Comparison of ENCODE assay signal across 8 cellular contexts in genomic region chr20:41692479-41693135, GRCh38.
A peak's percentile ranks its signal among the peaks of the same experiment; 100 is the strongest.
DNase-seq lines count a peak whose midpoint lies in the region; ATAC-seq and TF ChIP-seq lines count a peak whose summit lies in the region.

No MANE protein-coding gene starts in this region.

- H3K9ac ChIP-seq in OCI-LY3 (ENCODE audit: low read length) = peak overlapping the region; percentile 92

- peak in 1 of 4 donors; percentile 24 for TF ChIP-seq POLR2A in esophagus squamous epithelium (IDR thresholded peaks at IDR 0.05)

- peak overlapping the region; percentile 96 for H2AFZ ChIP-seq in OCI-LY3 (ENCODE audit: low read depth, low read length)

- DNase-seq in HK-2 (ENCODE audit: unreplicated experiment) (peak; percentile 71), esophagus squamous epithelium (lab: John Stamatoyannopoulos, UW) (peak; percentile 71)
- DNase-seq in activated T-cell treated with anti-CD3 and anti-CD28 coated beads, Interleukin-2, amount 50 U/mL, for 48 hours = peak; percentile 81 to 83
- DNase-seq in stimulated activated CD8-positive, alpha-beta memory T cell treated with anti-CD3 and anti-CD28 coated beads, Interleukin-7, amount 100 ng/mL, for 24 hours (ENCODE audit: low read depth) = peak; percentile 54

- peak overlapping the region; percentile 67 for H3K4me2 ChIP-seq in OCI-LY3 (ENCODE audit: low read length)

- no peaks in the 10 kb centered on the region for H4K20me1 ChIP-seq in OCI-LY3 (ENCODE audit: insufficient read depth, low read length)

- H3K9me3 ChIP-seq in OCI-LY3 (ENCODE audit: insufficient read depth, low read length) (no peaks in the 10 kb centered on the region), esophagus squamous epithelium (no peaks in the 10 kb centered on the region), muscle layer of duodenum (ENCODE audit: control insufficient read depth in 1 of 2, low read length in 2 of 2) (no peaks in the 10 kb centered on the region)

- intact Hi-C loops in esophagus squamous epithelium (cut with DNase I) = no loop called here

- no peaks in the 10 kb centered on the region for H3K79me2 ChIP-seq in OCI-LY3 (ENCODE audit: low read length)

- H3K4me1 ChIP-seq in OCI-LY3 (ENCODE audit: low read length) (peaks cover 25% of the 10 kb centered on the region), esophagus squamous epithelium (peaks cover 8 to 29% (median 11%) of the 10 kb centered on the region in 3 donors), muscle layer of duodenum (ENCODE audit: control insufficient read depth in 1 of 2, insufficient read depth in 2 of 2, low read length in 2 of 2) (no peaks in the 10 kb centered on the region)

- H3K36me3 ChIP-seq in OCI-LY3 (replicated peaks; ENCODE audit: low read depth, low read length) (no peaks in the 10 kb centered on the region), esophagus squamous epithelium (no peaks in the 10 kb centered on the region), muscle layer of duodenum (ENCODE audit: control insufficient read depth in 1 of 2, insufficient read depth in 2 of 2, low read length in 2 of 2) (no peaks in the 10 kb centered on the region)

- H3K27ac ChIP-seq in C4-2B (peak overlapping the region; percentile 85), OCI-LY3 (ENCODE audit: low read length) (peak overlapping the region; percentile 80), esophagus squamous epithelium (peak overlapping the region; percentile 74 to 95 (median 90)), muscle layer of duodenum (ENCODE audit: low read length) (peak overlapping the region; percentile 87)

- H3K27me3 ChIP-seq in OCI-LY3 (ENCODE audit: low read depth, low read length) = peaks cover 15% of the 10 kb centered on the region; the same call in 1 of the 2 replicates
- peaks cover 0 to 3% (median 0%) of the 10 kb centered on the region in 4 donors for H3K27me3 ChIP-seq in esophagus squamous epithelium
- no peaks in the 10 kb centered on the region for H3K27me3 ChIP-seq in muscle layer of duodenum (ENCODE audit: low read depth, low read length)

- TF ChIP-seq CTCF in C4-2B (conservative IDR thresholded peaks at IDR 0.05) (no peak), OCI-LY3 (IDR thresholded peaks at IDR 0.05; ENCODE audit: low read depth, low read length) (no peak), esophagus squamous epithelium (IDR thresholded peaks at IDR 0.05) (peak in 1 of 6 experiments; percentile 4)

- H3K4me3 ChIP-seq in OCI-LY3 (ENCODE audit: low read length) (peak overlapping the region; percentile 80), esophagus squamous epithelium (peak overlapping the region; percentile 50 to 84 (median 70)), muscle layer of duodenum (ENCODE audit: low read depth in 1 of 2, low read length in 2 of 2) (peak overlapping the region; percentile 81 to 84)

- WGBS in esophagus squamous epithelium, 2 donors = 9 to 21% methylated on average over 11 to 20 of the region's 29 CpGs

- peak; percentile 44 for ATAC-seq in GM19463 (IDR thresholded peaks at IDR 0.05; ENCODE audit: unreplicated experiment)

Comparison
In these comparisons a context has a peak if more than half of its experiments do, and no peak if none do; other contexts are left out.
1. Peak in every context shown above with its lines: DNase-seq, ATAC-seq, H3K4me3 ChIP-seq and H3K27ac ChIP-seq.